In the genomic region with DNA sequence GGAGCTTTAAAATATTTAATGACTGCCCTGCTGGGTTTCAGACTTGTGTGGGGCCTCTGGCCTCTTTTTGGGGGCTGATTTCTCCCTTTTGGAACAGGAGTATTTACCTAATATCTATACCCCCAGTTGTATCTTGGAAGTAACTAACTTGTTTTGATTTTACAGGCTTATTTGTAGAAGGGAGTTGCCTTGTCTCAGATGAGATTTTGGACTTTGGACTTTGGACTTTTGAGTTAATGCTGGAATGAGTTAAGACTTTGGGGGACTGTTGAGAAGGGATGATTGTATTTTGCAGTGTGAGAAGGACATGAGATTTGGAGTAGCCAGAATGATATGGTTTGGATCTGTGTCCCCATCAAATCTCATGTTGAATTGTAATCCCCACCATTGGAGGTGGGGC, we compare ENCODE assay signal across 15 cellular contexts. TPM values are rescaled to one million over a fixed set of nuclear protein-coding genes. Genes with fewer than 3 reads are reported as not detected.
A peak's percentile ranks its signal among the peaks of the same experiment; 100 is the strongest.
DNase-seq lines count a peak whose midpoint lies in the region; ATAC-seq and TF ChIP-seq lines count a peak whose summit lies in the region.
"Not testable (repeated sequence)": the region's sequence is repeated elsewhere in the genome, so short reads cannot be mapped to it uniquely, and the experiment has no call there.
"Had no signal": no experiment of that assay in that cellular context is flagged by ENCODE, and none has a peak within 500 bp of the region (broad histone marks: within the 10 kb centered on the region; RNA-seq: fewer than 3 reads in every experiment).

No MANE protein-coding gene starts in this region.

- not testable (repeated sequence) for TF ChIP-seq CTCF in CD8-positive, alpha-beta T cell (IDR thresholded peaks at IDR 0.05); MM.1S (IDR thresholded peaks at IDR 0.05; ENCODE audit: low read length); right lobe of liver (IDR thresholded peaks at IDR 0.05); neutrophil (IDR thresholded peaks at IDR 0.05); upper lobe of left lung (IDR thresholded peaks at IDR 0.05)

- H3F3A ChIP-seq in MM.1S (ENCODE audit: insufficient read depth, low read length), result not testable (repeated sequence)

- not testable (repeated sequence) for H3K9me3 Mint-ChIP-seq in CD8-positive, alpha-beta T cell; activated T-cell treated with anti-CD3 and anti-CD28 coated beads, Interleukin-2, amount 50 U/mL, for 24 hours; activated naive CD8-positive, alpha-beta T cell treated with anti-CD3 and anti-CD28 coated beads, Interleukin-2, amount 50 U/mL, for 24 hours
- peaks cover 22% of the 10 kb centered on the region for H3K9me3 Mint-ChIP-seq in T-helper 2 cell treated with Interferon-gamma antibody and Interleukin-4, amounts not matched to agents 5 μg/mL and 100 μg/mL, for 36 hours

- intact Hi-C loops in CD8-positive, alpha-beta T cell (cut with DNase I, micrococcal nuclease); right lobe of liver (cut with DNase I): not testable (repeated sequence)

- not testable (repeated sequence) for H4K20me1 ChIP-seq in MM.1S (ENCODE audit: insufficient read depth, low read length)

- not testable (repeated sequence) for H3K36me3 Mint-ChIP-seq in CD8-positive, alpha-beta T cell; activated T-cell treated with anti-CD3 and anti-CD28 coated beads, Interleukin-2, amount 50 U/mL, for 24 hours (ENCODE audit: low read depth); activated naive CD8-positive, alpha-beta T cell treated with anti-CD3 and anti-CD28 coated beads, Interleukin-2, amount 50 U/mL, for 24 hours (ENCODE audit: low read depth)
- H3K36me3 Mint-ChIP-seq in T-helper 2 cell treated with Interferon-gamma antibody and Interleukin-4, amounts not matched to agents 5 μg/mL and 100 μg/mL, for 36 hours (ENCODE audit: low read depth), result peaks cover 30% of the 10 kb centered on the region

- CTCF ChIA-PET in CD8-positive, alpha-beta T cell (lab: Charles Lee), result not testable (repeated sequence)

- H3K27ac ChIP-seq in CD8-positive, alpha-beta T cell (ENCODE audit: low read depth, low read length), result not testable (repeated sequence)
- peak overlapping the region; percentile 65; the same call in 1 of the 2 replicates for H3K27ac ChIP-seq in MM.1S (ENCODE audit: low read length)
- peak overlapping the region in 2 of 3 donors; percentile 7 to 43 for H3K27ac ChIP-seq in right lobe of liver
- H3K27ac ChIP-seq in neutrophil, result peak overlapping the region; percentile 99
- peak overlapping the region; percentile 35 to 81 (median 74) for H3K27ac ChIP-seq in upper lobe of left lung

- POLR2A ChIA-PET in CD8-positive, alpha-beta T cell (lab: Charles Lee), result not testable (repeated sequence)

- peaks cover 37% of the 10 kb centered on the region for H3K4me1 Mint-ChIP-seq in CD8-positive, alpha-beta T cell (ENCODE audit: low read depth)
- peaks cover 51% of the 10 kb centered on the region for H3K4me1 Mint-ChIP-seq in T-helper 2 cell treated with Interferon-gamma antibody and Interleukin-4, amounts not matched to agents 5 μg/mL and 100 μg/mL, for 36 hours (ENCODE audit: low read depth)
- peaks cover 34% of the 10 kb centered on the region for H3K4me1 Mint-ChIP-seq in activated T-cell treated with anti-CD3 and anti-CD28 coated beads, Interleukin-2, amount 50 U/mL, for 24 hours (ENCODE audit: low read depth)
- H3K4me1 Mint-ChIP-seq in activated naive CD8-positive, alpha-beta T cell treated with anti-CD3 and anti-CD28 coated beads, Interleukin-2, amount 50 U/mL, for 24 hours, result peaks cover 31% of the 10 kb centered on the region

- TF ChIP-seq POLR2A in right lobe of liver (IDR thresholded peaks at IDR 0.05); upper lobe of left lung (IDR thresholded peaks at IDR 0.05): not testable (repeated sequence)

- H3K9me2 ChIP-seq in MM.1S (replicated peaks; ENCODE audit: insufficient read depth, low read length), result not testable (repeated sequence)

- not testable (repeated sequence) for H3K9ac ChIP-seq in MM.1S (ENCODE audit: low read length)

- peak overlapping the region; percentile 79 for H2AFZ ChIP-seq in MM.1S (ENCODE audit: low read length)

- not testable (repeated sequence) for H3K79me2 ChIP-seq in MM.1S (ENCODE audit: low read length)

- not testable (repeated sequence) for H3K4me3 Mint-ChIP-seq in CD8-positive, alpha-beta T cell; activated T-cell treated with anti-CD3 and anti-CD28 coated beads, Interleukin-2, amount 50 U/mL, for 24 hours; activated naive CD8-positive, alpha-beta T cell treated with anti-CD3 and anti-CD28 coated beads, Interleukin-2, amount 50 U/mL, for 24 hours
- peak overlapping the region; percentile 75 for H3K4me3 Mint-ChIP-seq in T-helper 2 cell treated with Interferon-gamma antibody and Interleukin-4, amounts not matched to agents 5 μg/mL and 100 μg/mL, for 36 hours

- H3K27me3 ChIP-seq in CD8-positive, alpha-beta T cell (ENCODE audit: insufficient read depth, low read length); MM.1S (replicated peaks; ENCODE audit: insufficient read depth, low read length); right lobe of liver; neutrophil; upper lobe of left lung: not testable (repeated sequence)

- not testable (repeated sequence) for ATAC-seq in CD8-positive, alpha-beta T cell; activated naive CD8-positive, alpha-beta T cell treated with anti-CD3 and anti-CD28 coated beads, Interleukin-2, amount 50 U/mL, for 24 hours; right lobe of liver; upper lobe of left lung (ENCODE audit: low FRiP score in 2 of 2)

- not testable (repeated sequence) for H3K4me3 ChIP-seq in CD8-positive, alpha-beta T cell (ENCODE audit: low read depth, low read length); MM.1S (ENCODE audit: low read length); right lobe of liver; upper lobe of left lung
- peak overlapping the region; percentile 28 to 44 for H3K4me3 ChIP-seq in neutrophil (ENCODE audit: low read depth in 1 of 2, low read length in 1 of 2)

- H3K9me3 ChIP-seq in CD8-positive, alpha-beta T cell (ENCODE audit: low read length); MM.1S (replicated peaks; ENCODE audit: insufficient read depth, low read length); right lobe of liver; neutrophil; upper lobe of left lung: not testable (repeated sequence)

- H3K4me2 ChIP-seq in MM.1S (ENCODE audit: low read depth, low read length), result peak overlapping the region; percentile 23; the same call in 1 of the 2 replicates

- peak overlapping the region; percentile 86 for H3K27ac Mint-ChIP-seq in CD8-positive, alpha-beta T cell
- peak overlapping the region; percentile 89 for H3K27ac Mint-ChIP-seq in T-helper 2 cell treated with Interferon-gamma antibody and Interleukin-4, amounts not matched to agents 5 μg/mL and 100 μg/mL, for 36 hours
- H3K27ac Mint-ChIP-seq in activated T-cell treated with anti-CD3 and anti-CD28 coated beads, Interleukin-2, amount 50 U/mL, for 24 hours, result peak overlapping the region; percentile 92
- H3K27ac Mint-ChIP-seq in activated naive CD8-positive, alpha-beta T cell treated with anti-CD3 and anti-CD28 coated beads, Interleukin-2, amount 50 U/mL, for 24 hours, result peak overlapping the region; percentile 86

- DNase-seq in CD8-positive, alpha-beta T cell; MM.1S; T-helper 2 cell treated with Interferon-gamma antibody and Interleukin-4, amounts not matched to agents 5 μg/mL and 100 μg/mL, for 36 hours (ENCODE audit: low spot score); activated T-cell treated with anti-CD3 and anti-CD28 coated beads, Interleukin-2, amount 50 U/mL, for 24 hours; activated naive CD8-positive, alpha-beta T cell treated with anti-CD3 and anti-CD28 coated beads, Interleukin-2, amount 50 U/mL, for 24 hours; right lobe of liver; upper lobe of left lung: not testable (repeated sequence)

- not testable (repeated sequence) for H3K36me3 ChIP-seq in CD8-positive, alpha-beta T cell (ENCODE audit: insufficient read depth, low read length); MM.1S (replicated peaks; ENCODE audit: insufficient read depth, low read length); right lobe of liver; neutrophil; upper lobe of left lung

- peaks cover 23% of the 10 kb centered on the region for H3K4me1 ChIP-seq in CD8-positive, alpha-beta T cell (ENCODE audit: insufficient read depth, low read length)
- H3K4me1 ChIP-seq in MM.1S (ENCODE audit: low read length) (peaks cover 14% of the 10 kb centered on the region), neutrophil (ENCODE audit: control insufficient read depth in 1 of 2, insufficient read depth in 1 of 2, low read depth in 1 of 2, low read length in 1 of 2) (peaks cover 97 to 99% of the 10 kb centered on the region in 2 experiments), upper lobe of left lung (peaks cover 0 to 11% (median 5%) of the 10 kb centered on the region in 4 donors)
- H3K4me1 ChIP-seq in right lobe of liver, result not testable (repeated sequence)

- TF ChIP-seq EP300 in upper lobe of left lung (IDR thresholded peaks at IDR 0.05), result not testable (repeated sequence)

- H3K27me3 Mint-ChIP-seq in CD8-positive, alpha-beta T cell (ENCODE audit: low read depth); T-helper 2 cell treated with Interferon-gamma antibody and Interleukin-4, amounts not matched to agents 5 μg/mL and 100 μg/mL, for 36 hours (ENCODE audit: low read depth); activated T-cell treated with anti-CD3 and anti-CD28 coated beads, Interleukin-2, amount 50 U/mL, for 24 hours; activated naive CD8-positive, alpha-beta T cell treated with anti-CD3 and anti-CD28 coated beads, Interleukin-2, amount 50 U/mL, for 24 hours: not testable (repeated sequence)

RNA-seq across cellular contexts. Expression of gene S100Z, which starts 5.7 kb away (rescaled TPM):
- total RNA-seq in CD8-positive, alpha-beta T cell, result not detected
- under 1 TPM in 1 of 6 experiments, not detected in 5; 0.43 TPM for total RNA-seq in right lobe of liver
- 1 to 10 TPM in 2 of 6 donors, under 1 TPM in 2, not detected in 2; 0.37 to 2.1 (median 0.82) TPM for total RNA-seq in upper lobe of left lung
- total RNA-seq: astrocyte, colonic mucosa, glomerular endothelial cell, GM23248, left cardiac atrium, ureter had no signal

RNA-seq across cellular contexts. Expression of gene F2RL1, which starts 36.7 kb away (rescaled TPM):
- total RNA-seq in CD8-positive, alpha-beta T cell, result 1 to 10 TPM; 2.5 to 2.7 TPM
- total RNA-seq in right lobe of liver (10 to 100 TPM in 4 of 6 experiments, 1 to 10 TPM in 2; 2.6 to 17.0 (median 11.6) TPM), upper lobe of left lung (1 to 10 TPM; 2.1 to 9.7 (median 8.1) TPM)
- total RNA-seq: cardiac muscle cell had no signal
